Comparison of ENCODE assay signal across 20 cellular contexts in genomic region chr3:140585828-140586227, GRCh38.
DNase-seq lines count a peak whose midpoint lies in the region; ATAC-seq lines count a peak whose summit lies in the region.
"Had no signal": no experiment of that assay in that cellular context is flagged by ENCODE, and none has a peak within 500 bp of the region (broad histone marks: within the 10 kb centered on the region; RNA-seq: fewer than 3 reads in every experiment).

No MANE protein-coding gene starts in this region.

- ATAC-seq in GM21528 (IDR thresholded peaks at IDR 0.05; ENCODE audit: low FRiP score, unreplicated experiment) = no peak
- ATAC-seq in GM21737 (IDR thresholded peaks at IDR 0.05; ENCODE audit: unreplicated experiment) = no peak
- ATAC-seq: heart right ventricle, Panc1, psoas muscle had no signal

- no peak overlapping the region for H3K4me3 ChIP-seq in skeletal muscle cell (ENCODE audit: low read depth, low read length)
- H3K4me3 ChIP-seq: ascending aorta, heart right ventricle, psoas muscle, suprapubic skin had no signal

- peak; percentile 55 for DNase-seq in HK-2 (ENCODE audit: unreplicated experiment)
- peak; percentile 44 for DNase-seq in astrocyte of the hippocampus (ENCODE audit: low read depth, low spot score)
- peak; percentile 25 for DNase-seq in foreskin melanocyte
- DNase-seq in skeletal muscle cell (ENCODE audit: low read depth) = peak; percentile 80
- DNase-seq in NCI-H2227 treated with DMSO at 0.1 percent for 48 hours (lab: John Stamatoyannopoulos, UW) = no peak
- DNase-seq in NAMALWA (ENCODE audit: low spot score) = no peak
- DNase-seq: activated CD4-positive, alpha-beta T cell treated with anti-CD3 and anti-CD28 coated beads, Interleukin-2, amount 50 U/mL, for 4 hours; activated naive CD4-positive, alpha-beta T cell; dermis blood vessel endothelial cell; heart right ventricle; NCI-H1417; NCI-H2171; nephron progenitor cell; psoas muscle; stimulated activated CD4-positive, alpha-beta T cell treated with anti-CD3 and anti-CD28 coated beads, Interleukin-12 subunit alpha, Interleukin-12 subunit beta, amount 100 ng/mL, for 4 hours had no signal

Comparison
In these comparisons a context has a peak if more than half of its experiments do, and no peak if none do; other contexts are left out.
1. DNase-seq: peak in HK-2 (single experiment), astrocyte of the hippocampus (single experiment), foreskin melanocyte (single experiment) and skeletal muscle cell (single experiment); none in NCI-H2227 treated with DMSO at 0.1 percent for 48 hours (single experiment) and NAMALWA (single experiment).